Comparison of ENCODE assay signal across 8 cellular contexts in genomic region chr16:79601092-79601977, GRCh38. TPM values are rescaled to one million over a fixed set of nuclear protein-coding genes. Genes with fewer than 3 reads are reported as not detected.
DNase-seq lines count a peak whose midpoint lies in the region; ATAC-seq, FAIRE-seq and TF ChIP-seq lines count a peak whose summit lies in the region.

No MANE protein-coding gene starts in this region.

- peaks cover 28% of the 10 kb centered on the region for H3K36me3 Mint-ChIP-seq in activated T-cell treated with anti-CD3 and anti-CD28 coated beads, Interleukin-2, amount 50 U/mL, for 24 hours (ENCODE audit: low read depth)
- no peaks in the 10 kb centered on the region for H3K36me3 Mint-ChIP-seq in WTC11

- H3K27ac ChIP-seq in endothelial cell of umbilical vein (ENCODE audit: insufficient read depth, low read depth, low read length) (no peak overlapping the region), thyroid gland (peak overlapping the region; percentile 89 to 99 (median 99))

- intact Hi-C loops in endothelial cell of umbilical vein (cut with micrococcal nuclease) = loop anchor here (5.0 kb wide), 2 partner anchors 926 to 1364 kb away; no protein-coding TSS in a partner anchor
- intact Hi-C loops in thyroid gland (cut with DNase I) = loop anchor here (10.0 kb wide), 1 partner anchor 1097 kb away; no protein-coding TSS in a partner anchor

- H3K79me2 ChIP-seq in endothelial cell of umbilical vein (ENCODE audit: control insufficient read depth, insufficient read depth, low read length) = no peaks in the 10 kb centered on the region

- H2AFZ ChIP-seq in endothelial cell of umbilical vein (ENCODE audit: low read depth, low read length) = peak overlapping the region; percentile 6

- H3K4me1 ChIP-seq in endothelial cell of umbilical vein (ENCODE audit: control insufficient read depth, extremely low read depth, insufficient read depth, low read length) (no peaks in the 10 kb centered on the region), mononuclear cell (ENCODE audit: insufficient read depth, low read length) (peaks cover 24% of the 10 kb centered on the region), thyroid gland (peaks cover 0 to 7% of the 10 kb centered on the region in 2 donors)

- H3K4me3 ChIP-seq in endothelial cell of umbilical vein (replicated peaks in 1 of 3; ENCODE audit: insufficient read depth in 1 of 3, low read depth in 1 of 3, low read length in 3 of 3) = peak overlapping the region in 2 of 3 experiments; percentile 35 to 51
- H3K4me3 ChIP-seq in mononuclear cell (ENCODE audit: low read length) = peak overlapping the region; percentile 59
- peak overlapping the region; percentile 36 to 71 (median 41) for H3K4me3 ChIP-seq in thyroid gland (replicated peaks in 1 of 3)

- CTCF ChIA-PET in WTC11 (lab: Charles Lee) = interaction anchor here (0.6 to 2.8 kb wide), 47 partner anchors 12 to 1518 kb away, joined by 3 to 13 read pairs (median 4); no protein-coding TSS in a partner anchor
- CTCF ChIA-PET in endothelial cell of umbilical vein (lab: Charles Lee) = interaction anchor here (0.7 to 2.7 kb wide), 10 partner anchors 18 to 1599 kb away, joined by 3 to 22 read pairs (median 5); no protein-coding TSS in a partner anchor

- POLR2A ChIA-PET in WTC11 (lab: Charles Lee) = interaction anchor here (0.6 to 0.7 kb wide), 2 partner anchors 153 to 444 kb away, joined by 4 to 5 read pairs; no protein-coding TSS in a partner anchor
- POLR2A ChIA-PET in endothelial cell of umbilical vein (lab: Charles Lee) = no interaction called here

- no peak for FAIRE-seq in endothelial cell of umbilical vein (lab: Jason Lieb, UNC)

- no peaks in the 10 kb centered on the region for H3K9me3 Mint-ChIP-seq in activated T-cell treated with anti-CD3 and anti-CD28 coated beads, Interleukin-2, amount 50 U/mL, for 24 hours
- no peaks in the 10 kb centered on the region for H3K9me3 Mint-ChIP-seq in WTC11

- peak overlapping the region; percentile 78 for H3K4me2 ChIP-seq in endothelial cell of umbilical vein (ENCODE audit: insufficient read depth, low read length)

- peak; percentile 3 for ATAC-seq in WTC11

- peaks cover 52% of the 10 kb centered on the region for H3K4me1 Mint-ChIP-seq in activated T-cell treated with anti-CD3 and anti-CD28 coated beads, Interleukin-2, amount 50 U/mL, for 24 hours (ENCODE audit: low read depth)
- H3K4me1 Mint-ChIP-seq in WTC11 = peaks cover 35% of the 10 kb centered on the region

- H3K9ac ChIP-seq in endothelial cell of umbilical vein (replicated peaks; ENCODE audit: extremely low read depth, insufficient read depth, low read length) = no peak overlapping the region

- peak overlapping the region; percentile 88 for H3K4me3 Mint-ChIP-seq in activated T-cell treated with anti-CD3 and anti-CD28 coated beads, Interleukin-2, amount 50 U/mL, for 24 hours
- H3K4me3 Mint-ChIP-seq in WTC11 = peak overlapping the region; percentile 93

- H3K27ac Mint-ChIP-seq in activated T-cell treated with anti-CD3 and anti-CD28 coated beads, Interleukin-2, amount 50 U/mL, for 24 hours = peak overlapping the region; percentile 92
- no peak overlapping the region for H3K27ac Mint-ChIP-seq in WTC11

- TF ChIP-seq POLR2A in endothelial cell of umbilical vein (IDR thresholded peaks at IDR 0.05; ENCODE audit: low read depth, low read length) = no peak
- TF ChIP-seq POLR2A in thyroid gland (IDR thresholded peaks at IDR 0.05) = peak in 1 of 2 donors; percentile 59

- H3K27me3 ChIP-seq in endothelial cell of umbilical vein (ENCODE audit: control insufficient read depth in 2 of 2, insufficient read depth in 2 of 2, low read length in 2 of 2) = peaks cover 22 to 33% of the 10 kb centered on the region in 2 experiments
- H3K27me3 ChIP-seq in mononuclear cell (ENCODE audit: insufficient read depth, low read length) = peaks cover 40% of the 10 kb centered on the region
- no peaks in the 10 kb centered on the region for H3K27me3 ChIP-seq in thyroid gland

- peaks cover 52% of the 10 kb centered on the region for H3K27me3 Mint-ChIP-seq in activated T-cell treated with anti-CD3 and anti-CD28 coated beads, Interleukin-2, amount 50 U/mL, for 24 hours
- H3K27me3 Mint-ChIP-seq in WTC11 (ENCODE audit: low read depth) = peaks cover 21% of the 10 kb centered on the region

- H3K36me3 ChIP-seq in endothelial cell of umbilical vein (ENCODE audit: control insufficient read depth in 2 of 2, extremely low read depth in 1 of 2, insufficient read depth in 2 of 2, low read length in 2 of 2) (no peaks in the 10 kb centered on the region), thyroid gland (peaks cover 0 to 3% of the 10 kb centered on the region in 2 donors)

- no peak for TF ChIP-seq CTCF in WTC11 (IDR thresholded peaks at IDR 0.05)
- no peak for TF ChIP-seq CTCF in endothelial cell of umbilical vein (IDR thresholded peaks at IDR 0.05; ENCODE audit: extremely low read depth in 1 of 2, insufficient read depth in 1 of 2, low read depth in 1 of 2, low read length in 2 of 2)
- TF ChIP-seq CTCF in thyroid gland (IDR thresholded peaks at IDR 0.05) = no peak

- BruUV-seq in endothelial cell of umbilical vein (replicated peaks; lab: Mats Ljungman, UMichigan) = no TSS peak

- no peaks in the 10 kb centered on the region for H3K9me3 ChIP-seq in endothelial cell of umbilical vein (replicated peaks; ENCODE audit: control insufficient read depth, insufficient read depth, low read length)
- H3K9me3 ChIP-seq in mononuclear cell (ENCODE audit: low read depth, low read length) = no peaks in the 10 kb centered on the region
- H3K9me3 ChIP-seq in thyroid gland = no peaks in the 10 kb centered on the region

- no peak for DNase-seq in activated T-cell treated with anti-CD3 and anti-CD28 coated beads, Interleukin-2, amount 50 U/mL, for 24 hours
- DNase-seq in activated T-cell treated with anti-CD3 and anti-CD28 coated beads for 4 hours (no peak), WTC11 (ENCODE audit: low spot score) (peak; percentile 35), endothelial cell of umbilical vein (ENCODE audit: low read depth, low spot score) (peak; percentile 6), thyroid gland (peak; percentile 61 to 67), HCEC 1CT (no peak), NCI-H82 treated with DMSO at 0.1 percent for 48 hours (lab: John Stamatoyannopoulos, UW; ENCODE audit: unreplicated experiment) (no peak)

- WGBS in thyroid gland, 2 donors = 0 to 1% methylated on average over 36 to 45 of the region's 51 CpGs

- no peaks in the 10 kb centered on the region for H4K20me1 ChIP-seq in endothelial cell of umbilical vein (replicated peaks; ENCODE audit: control insufficient read depth, extremely low read depth, insufficient read depth, low read length)

- dilution Hi-C loops in endothelial cell of umbilical vein (cut with MboI; ENCODE audit: extremely low pct_ligation_motif_present, low sequenced_read_pairs) = no loop called here

- H3K9me1 ChIP-seq in endothelial cell of umbilical vein (replicated peaks; ENCODE audit: control insufficient read depth, extremely low read depth, insufficient read depth, low read length) = no peaks in the 10 kb centered on the region

TF ChIP-seq in WTC11, 78 proteins besides CTCF, POLR2A, EP300 and RAD21 (continues in another document):
- 0 out of 2 replicates have a peak, but pooled peaks have one; percentile 28 for TF ChIP-seq ZNF263 (CRISPR knock-in tag; IDR thresholded peaks at IDR 0.05; ENCODE audit: low read depth)
- TF ChIP-seq ZBTB21 (CRISPR knock-in tag; IDR thresholded peaks at IDR 0.05; ENCODE audit: borderline replicate concordance) = no peak

TF ChIP-seq in endothelial cell of umbilical vein, 7 proteins besides CTCF, POLR2A, EP300 and RAD21:
- TF ChIP-seq POLR2AphosphoS5 (IDR thresholded peaks at IDR 0.05; ENCODE audit: insufficient read depth, low read depth, low read length) = no peak

RNA-seq across cellular contexts. Expression of gene MAF, which starts 0.8 kb away (rescaled TPM):
- total RNA-seq in WTC11 (2021) (3.7 to 6.6 TPM (median 4.6 TPM) in 3 replicates), endothelial cell of umbilical vein (0.32 and 0.33 TPM in 2 replicates), mononuclear cell (9.1 TPM), thyroid gland (100 to 1,000 TPM in 1 of 4 donors, 10 to 100 TPM in 3; 59.7 to 158 (median 67.1) TPM)
- polyA plus RNA-seq in endothelial cell of umbilical vein = 0.04 and 0.10 TPM in 2 replicates
- polyA plus RNA-seq in endothelial cell of umbilical vein (2011; cell fraction: cytosol; rRNA removed) = 0.03 and 0.08 TPM in 2 replicates
- polyA plus RNA-seq in endothelial cell of umbilical vein (2011; cell fraction: nucleus; rRNA removed) = 0.11 and 0.13 TPM in 2 replicates
- 0.44 and 1.5 TPM in 2 replicates for polyA plus RNA-seq in endothelial cell of umbilical vein (2012)
- 0.28 TPM in 1 of 2 replicates, not detected in the other for polyA minus RNA-seq in endothelial cell of umbilical vein
- not detected for polyA minus RNA-seq in endothelial cell of umbilical vein (2011; cell fraction: cytosol; rRNA and poly(A)+ RNA removed)
- polyA minus RNA-seq in endothelial cell of umbilical vein (2011; cell fraction: nucleus; rRNA and poly(A)+ RNA removed) = 0.14 TPM in 1 of 2 replicates, not detected in the other

Comparison
In these comparisons a context has a peak if more than half of its experiments do, and no peak if none do; other contexts are left out.
1. DNase-seq: peak in WTC11 (single experiment), endothelial cell of umbilical vein (single experiment) and thyroid gland (2 of 2); none in activated T-cell treated with anti-CD3 and anti-CD28 coated beads, Interleukin-2, amount 50 U/mL, for 24 hours (single experiment), activated T-cell treated with anti-CD3 and anti-CD28 coated beads for 4 hours (single experiment), HCEC 1CT (single experiment) and NCI-H82 treated with DMSO at 0.1 percent for 48 hours (single experiment).
2. Peak in every context shown above with its lines, with median percentiles within 50 percentile points of each other: H3K4me3 ChIP-seq.